ENCODE assay signal across 28 cellular contexts in genomic region chr12:58363971-58364370, GRCh38.
DNase-seq lines count a peak whose midpoint lies in the region; ATAC-seq and TF ChIP-seq lines count a peak whose summit lies in the region.
"Had no signal": no experiment of that assay in that cellular context is flagged by ENCODE, and none has a peak within 500 bp of the region (broad histone marks: within the 10 kb centered on the region; RNA-seq: fewer than 3 reads in every experiment).

No MANE protein-coding gene starts in this region.

- POLR2A ChIA-PET in A673 (lab: Charles Lee; ENCODE audit: low non-redundant PET) (no interaction called here), IMR-90 (lab: Charles Lee; ENCODE audit: unreplicated experiment) (no interaction called here)

- peaks cover 21% of the 10 kb centered on the region for H3K9me1 ChIP-seq in IMR-90 (ENCODE audit: insufficient read depth, low read length)

- BruUV-seq in A673 (replicated peaks; lab: Mats Ljungman, UMichigan), result no TSS peak
- BruUV-seq in IMR-90 (replicated peaks; lab: Mats Ljungman, UMichigan), result no TSS peak

- H3K56ac ChIP-seq in IMR-90 (ENCODE audit: extremely low read depth, insufficient read depth, low read length), result peak overlapping the region; percentile 72; the same call in 1 of the 2 replicates

- peaks cover 12% of the 10 kb centered on the region for H3K27me3 Mint-ChIP-seq in nephron progenitor cell (ENCODE audit: low read depth, poor library complexity)

- peak overlapping the region; percentile 87; the same call in 1 of the 2 replicates for H2AK5ac ChIP-seq in IMR-90 (ENCODE audit: low read depth, low read length)

- peak overlapping the region; percentile 97 for H4K91ac ChIP-seq in IMR-90 (ENCODE audit: insufficient read depth, low read depth, low read length)

- no peaks in the 10 kb centered on the region for H3K9me3 ChIP-seq in A673 (ENCODE audit: low read depth, low read length, poor library complexity, severe bottlenecking)
- no peaks in the 10 kb centered on the region for H3K9me3 ChIP-seq in IMR-90 (ENCODE audit: control insufficient read depth, insufficient read depth, low read length)
- H3K9me3 ChIP-seq: BLaER1, pancreas, spleen, testis, uterus had no signal

- no peak overlapping the region for H3K4me3 Mint-ChIP-seq in nephron progenitor cell
- H3K4me3 Mint-ChIP-seq: activated T-cell treated with anti-CD3 and anti-CD28 coated beads, Interleukin-2, amount 50 U/mL, for 4 hours; central memory CD8-positive, alpha-beta T cell; H9; T-helper 1 cell treated with Interleukin-12 subunit alpha and Interleukin-12 subunit beta and Interleukin-4 antibody, amounts not matched to agents 30 μg/mL and 1 μg/mL, for 36 hours had no signal

- H4K5ac ChIP-seq in IMR-90 (ENCODE audit: low read depth, low read length), result peak overlapping the region; percentile 89; the same call in 1 of the 2 replicates

- no peaks in the 10 kb centered on the region for H3K36me3 ChIP-seq in A673 (ENCODE audit: insufficient read depth, low read length, poor library complexity, severe bottlenecking)
- H3K36me3 ChIP-seq in IMR-90 (ENCODE audit: control insufficient read depth, insufficient read depth, low read length), result no peaks in the 10 kb centered on the region
- H3K36me3 ChIP-seq: BLaER1, pancreas, spleen, uterus had no signal

- no peak overlapping the region for H2AK9ac ChIP-seq in IMR-90 (replicated peaks; ENCODE audit: low read depth, low read length, poor library complexity)

- in situ Hi-C loops in IMR-90 (cut with MboI; ENCODE audit: low sequenced_read_pairs), result loop anchor here (10.0 kb wide), 2 partner anchors 171 to 511 kb away; no protein-coding TSS in a partner anchor

- peak overlapping the region; percentile 25 to 92; a peak in 2 of 4 replicates for H4K8ac ChIP-seq in IMR-90 (ENCODE audit: low read depth in 2 of 2, low read length in 2 of 2)

- H3K9me3 Mint-ChIP-seq in nephron progenitor cell, result no peaks in the 10 kb centered on the region
- H3K9me3 Mint-ChIP-seq: activated T-cell treated with anti-CD3 and anti-CD28 coated beads, Interleukin-2, amount 50 U/mL, for 4 hours; H9; T-helper 1 cell treated with Interleukin-12 subunit alpha and Interleukin-12 subunit beta and Interleukin-4 antibody, amounts not matched to agents 30 μg/mL and 1 μg/mL, for 36 hours had no signal

- intact Hi-C loops in A673 (cut with micrococcal nuclease; ENCODE audit: unreplicated experiment) (no loop called here), IMR-90 (cut with micrococcal nuclease) (loop anchor here (1.0 kb wide), 1 partner anchor 166 kb away; no protein-coding TSS in a partner anchor)

- dilution Hi-C loops in IMR-90 (cut with HindIII; ENCODE audit: low sequenced_read_pairs, unreplicated experiment), result no loop called here

- H2BK5ac ChIP-seq in IMR-90 (ENCODE audit: low read depth, low read length, poor library complexity, severe bottlenecking), result peak overlapping the region; percentile 98

- H3K18ac ChIP-seq in IMR-90 (ENCODE audit: low read depth, low read length), result peak overlapping the region; percentile 97

- H3K23ac ChIP-seq in IMR-90 (ENCODE audit: low read depth, low read length), result peak overlapping the region; percentile 96; the same call in 1 of the 2 replicates

- H2BK15ac ChIP-seq in IMR-90 (ENCODE audit: low read depth, low read length), result peak overlapping the region; percentile 95

- H2BK120ac ChIP-seq in IMR-90 (ENCODE audit: low read depth, low read length), result peak overlapping the region; percentile 97

- ATAC-seq in IMR-90 (ENCODE audit: low read depth) (no peak), HG03469 (IDR thresholded peaks at IDR 0.05; ENCODE audit: unreplicated experiment) (no peak)
- ATAC-seq: activated T-cell treated with anti-CD3 and anti-CD28 coated beads, Interleukin-2, amount 50 U/mL, for 4 hours; GM12878; left colon; stimulated activated naive CD8-positive, alpha-beta T cell treated with anti-CD3 and anti-CD28 coated beads, Interleukin-15, Interleukin-2, amounts not matched to agents 100 U/mL and 50 U/mL, for 24 hours had no signal

- no peak overlapping the region for H3K4me3 ChIP-seq in A673 (ENCODE audit: low read depth, low read length, poor library complexity, severe bottlenecking)
- no peak overlapping the region for H3K4me3 ChIP-seq in IMR-90 (ENCODE audit: insufficient read depth, low read depth, low read length)
- H3K4me3 ChIP-seq: BLaER1, GM12878, pancreas, spleen, testis, uterus had no signal

- H3K27me3 ChIP-seq in A673 (replicated peaks; ENCODE audit: insufficient read depth, low read depth, low read length, poor library complexity), result no peaks in the 10 kb centered on the region
- no peaks in the 10 kb centered on the region for H3K27me3 ChIP-seq in IMR-90 (ENCODE audit: control insufficient read depth, insufficient read depth, low read length)
- H3K27me3 ChIP-seq: BLaER1, pancreas, spleen, testis, uterus had no signal

- no peak overlapping the region for H3K9ac ChIP-seq in IMR-90 (ENCODE audit: low read depth, low read length)
- H3K9ac ChIP-seq: BLaER1 had no signal

- H4K20me1 ChIP-seq in IMR-90 (ENCODE audit: insufficient read depth, low read length), result no peaks in the 10 kb centered on the region
- H4K20me1 ChIP-seq: BLaER1 had no signal

- H3K4me1 ChIP-seq in A673 (ENCODE audit: insufficient read depth, low read length, poor library complexity, severe bottlenecking), result peaks cover 21% of the 10 kb centered on the region
- peaks cover 23% of the 10 kb centered on the region for H3K4me1 ChIP-seq in IMR-90 (ENCODE audit: control insufficient read depth, insufficient read depth, low read length)
- H3K4me1 ChIP-seq: BLaER1, pancreas, spleen, uterus had no signal

- DNase-seq in A673 (ENCODE audit: low spot score) (no peak), IMR-90 (no peak), epithelial cell of prostate (ENCODE audit: low read depth, low spot score) (no peak), nephron progenitor cell (no peak), NCI-H1417 treated with DMSO at 0.1 percent for 48 hours (lab: John Stamatoyannopoulos, UW) (no peak), SW 1271 (lab: John Stamatoyannopoulos, UW) (no peak), NCI-H1092 (lab: John Stamatoyannopoulos, UW) (no peak)
- DNase-seq: activated CD4-positive, alpha-beta T cell treated with anti-CD3 and anti-CD28 coated beads, Interleukin-2, amount 50 U/mL, for 1 hour; activated CD4-positive, CD25-positive, alpha-beta regulatory T cell; activated gamma-delta T cell treated with Interleukin-2 at 50 U/mL for 16 hours; activated T-cell treated with anti-CD3 and anti-CD28 coated beads, Interleukin-2, amount 50 U/mL, for 4 hours; H9; left colon; MV-4-11; NCI-H146; NCI-H2107; NCI-H748 treated with DMSO at 0.1 percent for 48 hours; pancreas; spleen; stimulated activated CD4-positive, alpha-beta T cell treated with anti-CD3 and anti-CD28 coated beads, Interleukin-2, amount 100 ng/mL, for 24 hours; stimulated activated naive CD8-positive, alpha-beta T cell treated with anti-CD3 and anti-CD28 coated beads, Interleukin-15, Interleukin-2, amounts not matched to agents 100 U/mL and 50 U/mL, for 24 hours; testis; uterus had no signal

- H3K27ac Mint-ChIP-seq in nephron progenitor cell, result peak overlapping the region; percentile 27
- H3K27ac Mint-ChIP-seq: T-helper 1 cell treated with Interleukin-12 subunit alpha and Interleukin-12 subunit beta and Interleukin-4 antibody, amounts not matched to agents 30 μg/mL and 1 μg/mL, for 36 hours had no signal

- H3K27ac ChIP-seq in A673 (ENCODE audit: low read depth, low read length, poor library complexity, severe bottlenecking) (peak overlapping the region; percentile 55), IMR-90 (ENCODE audit: insufficient read depth, low read length) (peak overlapping the region; percentile 94; the same call in 1 of the 2 replicates), epithelial cell of prostate (peak overlapping the region; percentile 55)
- H3K27ac ChIP-seq: BLaER1, pancreas, spleen, testis, uterus had no signal

- H3K4me2 ChIP-seq in IMR-90 (ENCODE audit: low read depth, low read length), result peak overlapping the region; percentile 47; the same call in 1 of the 2 replicates
- H3K4me2 ChIP-seq: BLaER1 had no signal

- no peak for TF ChIP-seq RAD21 in IMR-90 (IDR thresholded peaks at IDR 0.05; ENCODE audit: low read length)

- peak overlapping the region; percentile 100 for H2BK20ac ChIP-seq in IMR-90 (ENCODE audit: low read depth, low read length)

- no peaks in the 10 kb centered on the region for H3K36me3 Mint-ChIP-seq in nephron progenitor cell (ENCODE audit: low read depth)

- TF ChIP-seq CTCF in A673 (conservative IDR thresholded peaks at IDR 0.05; ENCODE audit: low read depth, low read length) (no peak), IMR-90 (conservative IDR thresholded peaks at IDR 0.05; ENCODE audit: low read depth, low read length) (no peak), nephron progenitor cell (IDR thresholded peaks at IDR 0.05) (no peak)

- peaks cover 28% of the 10 kb centered on the region for H3K4me1 Mint-ChIP-seq in nephron progenitor cell
- H3K4me1 Mint-ChIP-seq: central memory CD8-positive, alpha-beta T cell; H9 had no signal

- H3K14ac ChIP-seq in IMR-90 (replicated peaks; ENCODE audit: low read depth, low read length), result peak overlapping the region; percentile 98

- no peak overlapping the region for H2AFZ ChIP-seq in IMR-90 (replicated peaks; ENCODE audit: low read length, poor library complexity)

- H3K79me1 ChIP-seq in IMR-90 (ENCODE audit: low read depth in 1 of 2, low read length in 2 of 2), result no peaks in the 10 kb centered on the region

- TF ChIP-seq POLR2A in IMR-90 (IDR thresholded peaks at IDR 0.05; ENCODE audit: low read depth, low read length), result no peak

- peak overlapping the region; percentile 97 for H3K4ac ChIP-seq in IMR-90 (ENCODE audit: low read depth, low read length)

- CTCF ChIA-PET in A673 (lab: Charles Lee), result no interaction called here
- CTCF ChIA-PET in IMR-90 (lab: Yijun Ruan, JAX), result no interaction called here

TF ChIP-seq in IMR-90, 13 proteins besides CTCF, POLR2A, EP300 and RAD21 (continues in another document):
- TF ChIP-seq BHLHE40 (IDR thresholded peaks at IDR 0.05; ENCODE audit: low read depth, low read length) (no peak), MXI1 (IDR thresholded peaks at IDR 0.05; ENCODE audit: borderline replicate concordance, low read depth, low read length) (no peak), MAZ (IDR thresholded peaks at IDR 0.05; ENCODE audit: borderline replicate concordance, low read depth, low read length) (no peak), FOS (IDR thresholded peaks at IDR 0.05; ENCODE audit: low read depth, low read length) (no peak), ELK1 (IDR thresholded peaks at IDR 0.05; ENCODE audit: borderline replicate concordance, low read depth, low read length) (no peak), SMC3 (IDR thresholded peaks at IDR 0.05; ENCODE audit: low read depth, low read length) (no peak), CEBPB (IDR thresholded peaks at IDR 0.05; ENCODE audit: low read depth, low read length) (no peak)
